1 cellular context compared by ENCODE assay signal in genomic region chr2:21415234-21415633, GRCh38.
TF ChIP-seq lines count a peak whose summit lies in the region.

No MANE protein-coding gene starts in this region.

TF ChIP-seq in GM12878, 131 proteins besides CTCF, POLR2A, EP300 and RAD21 (continued from another document):
- TF ChIP-seq E2F8 (IDR thresholded peaks at IDR 0.05; ENCODE audit: low read depth, partially characterized antibody) = no peak
- TF ChIP-seq CREB1 (IDR thresholded peaks at IDR 0.05; ENCODE audit: low read depth) = no peak
- TF ChIP-seq STAT1 (conservative IDR thresholded peaks at IDR 0.05) = no peak
- no peak for TF ChIP-seq USF2 (IDR thresholded peaks at IDR 0.05; ENCODE audit: borderline replicate concordance, low read depth, low read length)
- TF ChIP-seq ELK1 (IDR thresholded peaks at IDR 0.05; ENCODE audit: low read depth, low read length) = no peak
- no peak for TF ChIP-seq RELB (IDR thresholded peaks at IDR 0.05; ENCODE audit: low read depth)
- no peak for TF ChIP-seq JUNB (IDR thresholded peaks at IDR 0.05)
- TF ChIP-seq TCF7 (IDR thresholded peaks at IDR 0.05; ENCODE audit: borderline replicate concordance) = no peak
- TF ChIP-seq EGR1 (IDR thresholded peaks at IDR 0.05; ENCODE audit: borderline replicate concordance in 1 of 2, low read depth in 2 of 2, low read length in 2 of 2) = no peak
- no peak for TF ChIP-seq ZNF24 (IDR thresholded peaks at IDR 0.05)
- no peak for TF ChIP-seq ATF2 (IDR thresholded peaks at IDR 0.05; ENCODE audit: low read length)
- TF ChIP-seq ZZZ3 (IDR thresholded peaks at IDR 0.05; ENCODE audit: control insufficient read depth, insufficient read length, low read depth) = no peak
